Comparison of ENCODE assay signal across 21 cellular contexts in genomic region chr4:124067031-124067430, GRCh38.
"Had no signal": no experiment of that assay in that cellular context is flagged by ENCODE, and none has a peak within 500 bp of the region (broad histone marks: within the 10 kb centered on the region; RNA-seq: fewer than 3 reads in every experiment).

No MANE protein-coding gene starts in this region.

- H3K4me1 Mint-ChIP-seq: naive B cell; stimulated activated effector memory CD8-positive, alpha-beta T cell treated with anti-CD3 and anti-CD28 coated beads, Interleukin-12 subunit alpha, Interleukin-12 subunit beta, amount 100 ng/mL, for 72 hours had no signal

- H3K27ac ChIP-seq: colonic mucosa, pancreas, suprapubic skin had no signal

- H3K36me3 ChIP-seq: colonic mucosa, heart left ventricle, pancreas, suprapubic skin, thyroid gland had no signal

- H3K27me3 ChIP-seq: colonic mucosa, heart left ventricle, pancreas, suprapubic skin, thyroid gland had no signal

- H3K4me3 ChIP-seq: colonic mucosa, heart left ventricle, lung, pancreas, suprapubic skin, thyroid gland had no signal

- DNase-seq: colonic mucosa; effector CD4-positive, alpha-beta T cell; endodermal cell; heart left ventricle; hippocampal formation; left ventricle myocardium superior; mesendoderm; naive B cell; occipital lobe; pancreas; right cardiac atrium; stimulated activated CD4-positive, alpha-beta T cell treated with anti-CD3 and anti-CD28 coated beads, Interleukin-4, amount 100 ng/mL, for 1 hour; stimulated activated CD8-positive, alpha-beta memory T cell treated with anti-CD3 and anti-CD28 coated beads, Interleukin-4, amount 100 ng/mL, for 48 hours; stimulated activated naive CD8-positive, alpha-beta T cell treated with anti-CD3 and anti-CD28 coated beads, Interleukin-15, Interleukin-2, amounts not matched to agents 100 U/mL and 50 U/mL, for 24 hours; thyroid gland had no signal

- H3K27ac Mint-ChIP-seq: endodermal cell; naive B cell; nephron; progenitor cell of endocrine pancreas; stimulated activated effector memory CD8-positive, alpha-beta T cell treated with anti-CD3 and anti-CD28 coated beads, Interleukin-12 subunit alpha, Interleukin-12 subunit beta, amount 100 ng/mL, for 72 hours; type B pancreatic cell had no signal

- ATAC-seq: heart left ventricle; left ventricle myocardium superior; pancreas; right cardiac atrium; stimulated activated effector memory CD8-positive, alpha-beta T cell treated with anti-CD3 and anti-CD28 coated beads, Interleukin-12 subunit alpha, Interleukin-12 subunit beta, amount 100 ng/mL, for 72 hours; stimulated activated naive CD8-positive, alpha-beta T cell treated with anti-CD3 and anti-CD28 coated beads, Interleukin-15, Interleukin-2, amounts not matched to agents 100 U/mL and 50 U/mL, for 24 hours had no signal

- H3K27me3 Mint-ChIP-seq: naive B cell, progenitor cell of endocrine pancreas, type B pancreatic cell had no signal

- H3K9me3 ChIP-seq: colonic mucosa, pancreas, thyroid gland had no signal

- H3K4me3 Mint-ChIP-seq: endodermal cell; naive B cell; nephron; stimulated activated effector memory CD8-positive, alpha-beta T cell treated with anti-CD3 and anti-CD28 coated beads, Interleukin-12 subunit alpha, Interleukin-12 subunit beta, amount 100 ng/mL, for 72 hours; type B pancreatic cell had no signal

- H3K36me3 Mint-ChIP-seq: stimulated activated effector memory CD8-positive, alpha-beta T cell treated with anti-CD3 and anti-CD28 coated beads, Interleukin-12 subunit alpha, Interleukin-12 subunit beta, amount 100 ng/mL, for 72 hours; type B pancreatic cell had no signal

- H3K4me1 ChIP-seq: colonic mucosa, pancreas, thyroid gland had no signal
